ENCODE assay signal across 8 cellular contexts in the genomic region with DNA sequence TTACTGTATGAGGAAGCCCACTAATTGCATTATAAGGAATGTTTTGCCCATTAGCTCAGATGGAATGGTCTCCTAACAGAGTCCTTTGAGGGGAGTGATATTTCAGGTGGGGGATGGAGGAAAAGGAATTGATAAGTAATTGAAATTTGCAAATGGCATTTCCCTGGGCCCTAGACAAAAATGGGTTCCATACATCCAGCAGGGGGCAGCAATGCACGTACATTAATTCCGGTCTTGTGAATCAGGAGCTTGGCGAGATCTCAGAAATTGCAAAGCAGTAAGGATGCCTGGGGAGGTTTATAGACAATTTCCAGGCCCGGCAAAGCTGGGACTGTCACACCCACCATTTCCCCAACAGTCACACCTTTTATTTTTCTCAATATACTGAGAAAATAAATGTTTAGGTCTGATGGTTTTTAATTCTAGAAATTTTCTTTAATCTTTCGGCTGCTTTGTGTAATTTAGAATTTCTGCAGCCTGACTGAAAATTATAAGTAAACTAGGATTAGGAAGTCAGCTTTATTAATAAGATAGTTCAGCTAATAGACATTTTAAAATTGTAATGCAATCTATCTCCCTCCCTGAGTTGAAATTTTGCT.
DNase-seq lines count a peak whose midpoint lies in the region; ATAC-seq and TF ChIP-seq lines count a peak whose summit lies in the region.

No MANE protein-coding gene starts in this region.

- TF ChIP-seq CTCF in 22Rv1 (IDR thresholded peaks at IDR 0.05) (peak; percentile 58), GM12864 (IDR thresholded peaks at IDR 0.05; ENCODE audit: low read depth, low read length, missing control alignments) (peak; percentile 69), Peyer's patch (IDR thresholded peaks at IDR 0.05) (peak in 5 of 6 experiments; percentile 27 to 76 (median 68)), astrocyte of the spinal cord (IDR thresholded peaks at IDR 0.05; ENCODE audit: low read depth, low read length) (peak; percentile 65)

- TF ChIP-seq POLR2A in Peyer's patch (IDR thresholded peaks at IDR 0.05) = no peak

- no peaks in the 10 kb centered on the region for H3K27me3 ChIP-seq in Peyer's patch
- H3K27me3 ChIP-seq in iPS DF 6.9 (ENCODE audit: control insufficient read depth, insufficient read depth, low read length) = no peaks in the 10 kb centered on the region

- WGBS in iPS DF 6.9 (ENCODE audit: insufficient coverage, insufficient read length) = no CpG with 5 or more reads among the region's 5 CpGs

- peak; percentile 34 for DNase-seq in GM12864 (ENCODE audit: low read depth)
- peak; percentile 22 to 85 (median 60) for DNase-seq in Peyer's patch
- DNase-seq in astrocyte of the spinal cord (ENCODE audit: low read depth, low spot score) = peak; percentile 82
- peak; percentile 35 for DNase-seq in iPS DF 6.9 (ENCODE audit: low read depth, low spot score)
- DNase-seq in stimulated activated CD4-positive, alpha-beta T cell treated with anti-CD3 and anti-CD28 coated beads, Interleukin-12 subunit alpha, Interleukin-12 subunit beta, amount 100 ng/mL, for 48 hours (ENCODE audit: low read depth in 2 of 3, low spot score in 1 of 3) = peak; percentile 10 to 63 (median 29)

- no peaks in the 10 kb centered on the region for H3K4me1 ChIP-seq in Peyer's patch
- no peaks in the 10 kb centered on the region; the same call in 1 of the 2 replicates for H3K4me1 ChIP-seq in iPS DF 6.9 (ENCODE audit: control insufficient read depth, insufficient read depth, low read length)

- H3K4me3 ChIP-seq in GM12864 (ENCODE audit: low read depth, low read length) = no peak overlapping the region
- H3K4me3 ChIP-seq in Peyer's patch = no peak overlapping the region
- H3K4me3 ChIP-seq in astrocyte of the spinal cord (ENCODE audit: low read depth, low read length) = no peak overlapping the region
- no peak overlapping the region for H3K4me3 ChIP-seq in iPS DF 6.9 (ENCODE audit: low read length)

- in situ Hi-C loops in astrocyte of the spinal cord (cut with HindIII; ENCODE audit: low sequenced_read_pairs) = no loop called here

- ATAC-seq in HG03108 (IDR thresholded peaks at IDR 0.05; ENCODE audit: unreplicated experiment) = no peak

- no peaks in the 10 kb centered on the region for H3K9me3 ChIP-seq in Peyer's patch
- peaks cover 2% of the 10 kb centered on the region; the same call in 1 of the 2 replicates for H3K9me3 ChIP-seq in iPS DF 6.9 (ENCODE audit: control insufficient read depth, insufficient read depth, low read length)

- H3K36me3 ChIP-seq in Peyer's patch (no peaks in the 10 kb centered on the region), iPS DF 6.9 (ENCODE audit: control insufficient read depth, insufficient read depth, low read length) (peaks cover 3% of the 10 kb centered on the region; the same call in 1 of the 2 replicates)

- peak; percentile 69 for TF ChIP-seq RAD21 in Ishikawa (IDR thresholded peaks at IDR 0.05; ENCODE audit: low read depth)

- TF ChIP-seq EP300 in Ishikawa (IDR thresholded peaks at IDR 0.05; ENCODE audit: borderline replicate concordance) = no peak

- H3K27ac ChIP-seq in 22Rv1 (no peak overlapping the region), Peyer's patch (no peak overlapping the region), iPS DF 6.9 (ENCODE audit: low read length) (no peak overlapping the region)

TF ChIP-seq in Ishikawa, 13 proteins besides CTCF, POLR2A, EP300 and RAD21:
- TF ChIP-seq YY1 (IDR thresholded peaks at IDR 0.05; ENCODE audit: low read depth) = no peak
- TF ChIP-seq, protein P1, sequence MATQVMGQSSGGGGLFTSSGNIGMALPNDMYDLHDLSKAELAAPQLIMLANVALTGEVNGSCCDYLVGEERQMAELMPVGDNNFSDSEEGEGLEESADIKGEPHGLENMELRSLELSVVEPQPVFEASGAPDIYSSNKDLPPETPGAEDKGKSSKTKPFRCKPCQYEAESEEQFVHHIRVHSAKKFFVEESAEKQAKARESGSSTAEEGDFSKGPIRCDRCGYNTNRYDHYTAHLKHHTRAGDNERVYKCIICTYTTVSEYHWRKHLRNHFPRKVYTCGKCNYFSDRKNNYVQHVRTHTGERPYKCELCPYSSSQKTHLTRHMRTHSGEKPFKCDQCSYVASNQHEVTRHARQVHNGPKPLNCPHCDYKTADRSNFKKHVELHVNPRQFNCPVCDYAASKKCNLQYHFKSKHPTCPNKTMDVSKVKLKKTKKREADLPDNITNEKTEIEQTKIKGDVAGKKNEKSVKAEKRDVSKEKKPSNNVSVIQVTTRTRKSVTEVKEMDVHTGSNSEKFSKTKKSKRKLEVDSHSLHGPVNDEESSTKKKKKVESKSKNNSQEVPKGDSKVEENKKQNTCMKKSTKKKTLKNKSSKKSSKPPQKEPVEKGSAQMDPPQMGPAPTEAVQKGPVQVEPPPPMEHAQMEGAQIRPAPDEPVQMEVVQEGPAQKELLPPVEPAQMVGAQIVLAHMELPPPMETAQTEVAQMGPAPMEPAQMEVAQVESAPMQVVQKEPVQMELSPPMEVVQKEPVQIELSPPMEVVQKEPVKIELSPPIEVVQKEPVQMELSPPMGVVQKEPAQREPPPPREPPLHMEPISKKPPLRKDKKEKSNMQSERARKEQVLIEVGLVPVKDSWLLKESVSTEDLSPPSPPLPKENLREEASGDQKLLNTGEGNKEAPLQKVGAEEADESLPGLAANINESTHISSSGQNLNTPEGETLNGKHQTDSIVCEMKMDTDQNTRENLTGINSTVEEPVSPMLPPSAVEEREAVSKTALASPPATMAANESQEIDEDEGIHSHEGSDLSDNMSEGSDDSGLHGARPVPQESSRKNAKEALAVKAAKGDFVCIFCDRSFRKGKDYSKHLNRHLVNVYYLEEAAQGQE (IDR thresholded peaks at IDR 0.05; ENCODE audit: low read depth) = no peak
- no peak for TF ChIP-seq USF1 (IDR thresholded peaks at IDR 0.05)
- TF ChIP-seq CEBPB (IDR thresholded peaks at IDR 0.05) = no peak
- TF ChIP-seq, protein P2, sequence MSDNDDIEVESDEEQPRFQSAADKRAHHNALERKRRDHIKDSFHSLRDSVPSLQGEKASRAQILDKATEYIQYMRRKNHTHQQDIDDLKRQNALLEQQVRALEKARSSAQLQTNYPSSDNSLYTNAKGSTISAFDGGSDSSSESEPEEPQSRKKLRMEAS (IDR thresholded peaks at IDR 0.05) = no peak
- TF ChIP-seq TAF1 (IDR thresholded peaks at IDR 0.05; ENCODE audit: low read depth) = no peak
- no peak for TF ChIP-seq FOXM1 (IDR thresholded peaks at IDR 0.05; ENCODE audit: borderline replicate concordance, low read depth)
- no peak for TF ChIP-seq TEAD4 (IDR thresholded peaks at IDR 0.05)
- no peak for TF ChIP-seq NFIC (IDR thresholded peaks at IDR 0.05)
- TF ChIP-seq CREB1 (IDR thresholded peaks at IDR 0.05; ENCODE audit: low read depth) = no peak
- TF ChIP-seq ZBTB7A (IDR thresholded peaks at IDR 0.05; ENCODE audit: low read depth) = no peak
- TF ChIP-seq TCF12 (IDR thresholded peaks at IDR 0.05; ENCODE audit: low read depth) = no peak
- no peak for TF ChIP-seq EGR1 (IDR thresholded peaks at IDR 0.05)
TF ChIP-seq in Ishikawa: peak in this region for 0.

Comparison
In these comparisons a context has a peak if more than half of its experiments do, and no peak if none do; other contexts are left out.
1. DNase-seq: peak in every context shown above with its lines; median percentile 82 in astrocyte of the spinal cord; 60 in Peyer's patch; 35 in iPS DF 6.9; 34 in GM12864; 29 in stimulated activated CD4-positive, alpha-beta T cell treated with anti-CD3 and anti-CD28 coated beads, Interleukin-12 subunit alpha, Interleukin-12 subunit beta, amount 100 ng/mL, for 48 hours.